Comparison of ENCODE assay signal across 23 cellular contexts in genomic region chr2:171459498-171459897, GRCh38. TPM values are rescaled to one million over a fixed set of nuclear protein-coding genes. Genes with fewer than 3 reads are reported as not detected.
DNase-seq lines count a peak whose midpoint lies in the region; ATAC-seq, FAIRE-seq and TF ChIP-seq lines count a peak whose summit lies in the region.
"Had no signal": no experiment of that assay in that cellular context is flagged by ENCODE, and none has a peak within 500 bp of the region (broad histone marks: within the 10 kb centered on the region; RNA-seq: fewer than 3 reads in every experiment).

No MANE protein-coding gene starts in this region.

- in situ Hi-C loops in GM12878 (cut with MboI): no loop called here

- H3K36me3 Mint-ChIP-seq in Calu3 (ENCODE audit: insufficient read depth, unreplicated experiment): no peaks in the 10 kb centered on the region

- H3K4me3 Mint-ChIP-seq in Calu3 (ENCODE audit: low read depth, unreplicated experiment): no peak overlapping the region
- H3K4me3 Mint-ChIP-seq: CD4-positive, alpha-beta T cell; HFFc6; IgD-negative memory B cell had no signal

- H3K4me3 ChIP-seq in HEK293 (ENCODE audit: low read depth, low read length): no peak overlapping the region
- H3K4me3 ChIP-seq in GM12878: no peak overlapping the region
- no peak overlapping the region for H3K4me3 ChIP-seq in small intestine (ENCODE audit: low read depth in 1 of 2, low read length in 2 of 2)
- H3K4me3 ChIP-seq: A549, GM23248 had no signal

- no peaks in the 10 kb centered on the region for H3K9me3 ChIP-seq in HEK293 (ENCODE audit: control insufficient read depth, insufficient read depth, low read depth, low read length)
- H3K9me3 ChIP-seq in GM12878 (replicated peaks; ENCODE audit: control insufficient read depth, insufficient read depth, low read length): peaks cover 5% of the 10 kb centered on the region; the same call in 2 of the 3 replicates
- H3K9me3 ChIP-seq in small intestine (ENCODE audit: control insufficient read depth, low read depth): no peaks in the 10 kb centered on the region

- SMC1A ChIA-PET in GM12878 (lab: Charles Lee; ENCODE audit: uncharacterized antibody, unreplicated experiment): interaction anchor here (0.7 to 1.2 kb wide), 6 partner anchors 10 to 1392 kb away, joined by 3 to 4 read pairs (median 3); no protein-coding TSS in a partner anchor

- no peak for TF ChIP-seq RAD21 in GM12878 (IDR thresholded peaks at IDR 0.05; ENCODE audit: insufficient read depth, low read depth, low read length)

- no peaks in the 10 kb centered on the region; the same call in none of the 2 replicates for H3K79me2 ChIP-seq in GM12878 (ENCODE audit: control insufficient read depth, insufficient read depth, low read length)

- no peak overlapping the region for H2AFZ ChIP-seq in GM12878 (ENCODE audit: control insufficient read depth, low read depth, low read length)
- H2AFZ ChIP-seq: GM23248 had no signal

- peaks cover 3% of the 10 kb centered on the region for H3K9me3 Mint-ChIP-seq in Calu3 (ENCODE audit: low read depth, unreplicated experiment)
- H3K9me3 Mint-ChIP-seq: CD4-positive, alpha-beta T cell had no signal

- no TSS peak for BruUV-seq in GM12878 (replicated peaks; lab: Mats Ljungman, UMichigan)
- BruUV-seq in Calu3 (replicated peaks; lab: Mats Ljungman, UMichigan): no TSS peak

- H3K27me3 ChIP-seq in GM12878 (replicated peaks in 1 of 2; ENCODE audit: control insufficient read depth in 2 of 2, insufficient read depth in 2 of 2, low read length in 1 of 2): no peaks in the 10 kb centered on the region
- H3K27me3 ChIP-seq in small intestine (ENCODE audit: control insufficient read depth in 2 of 2, insufficient read depth in 2 of 2, low read length in 2 of 2): no peaks in the 10 kb centered on the region

- intact Hi-C loops in GM12878 (cut with micrococcal nuclease; ENCODE audit: unreplicated experiment) (no loop called here), Calu3 (cut with micrococcal nuclease; ENCODE audit: unreplicated experiment) (no loop called here)

- no peaks in the 10 kb centered on the region for H4K20me1 ChIP-seq in GM12878 (ENCODE audit: control insufficient read depth, insufficient read depth)

- CTCF ChIA-PET in HEK293 (lab: Yijun Ruan, JAX) (no interaction called here), GM12878 (lab: Yijun Ruan, JAX) (interaction anchor here (0.7 kb wide), 1 partner anchor 251 kb away, joined by 3 read pairs; no protein-coding TSS in a partner anchor), Calu3 (lab: Charles Lee) (interaction anchor here (0.7 kb wide), 1 partner anchor 510 kb away, joined by 4 read pairs; no protein-coding TSS in a partner anchor)

- RAD21 ChIA-PET in GM12878 (lab: Charles Lee; ENCODE audit: unreplicated experiment): no interaction called here

- H3K4me1 ChIP-seq in HEK293 (ENCODE audit: control insufficient read depth, insufficient read depth, low read length) (no peaks in the 10 kb centered on the region), GM12878 (ENCODE audit: control insufficient read depth, insufficient read depth, low read length) (no peaks in the 10 kb centered on the region), small intestine (ENCODE audit: control insufficient read depth in 2 of 2, insufficient read depth in 1 of 2, low read depth in 1 of 2, low read length in 1 of 2) (no peaks in the 10 kb centered on the region)
- H3K4me1 ChIP-seq: A549, Caco-2 had no signal

- no peak overlapping the region for H3K27ac Mint-ChIP-seq in Calu3 (ENCODE audit: unreplicated experiment)
- H3K27ac Mint-ChIP-seq: CD4-positive, alpha-beta T cell; HFFc6; IgD-negative memory B cell had no signal

- no peak overlapping the region for H3K9ac ChIP-seq in GM12878 (ENCODE audit: control insufficient read depth, insufficient read depth, low read length)
- H3K9ac ChIP-seq: GM23248 had no signal

- no peak for TF ChIP-seq EP300 in GM12878 (IDR thresholded peaks at IDR 0.05; ENCODE audit: borderline replicate concordance in 1 of 2, control insufficient read depth in 1 of 2, low read depth in 2 of 2, low read length in 2 of 2)

- FAIRE-seq in GM12878 (lab: Jason Lieb, UNC) (no peak), islet of Langerhans (lab: Jason Lieb, UNC) (peak; percentile 91), small intestine (lab: Jason Lieb, UNC) (peak; percentile 36)
- FAIRE-seq: A549, GM12891, GM19239, H54, HTR-8/SVneo had no signal

- ATAC-seq in GM12878: no peak
- ATAC-seq: A549 had no signal

- H3K36me3 ChIP-seq in HEK293 (ENCODE audit: control insufficient read depth in 2 of 2, insufficient read depth in 1 of 2, low read length in 2 of 2): peaks cover 29 to 49% of the 10 kb centered on the region in 2 experiments
- peaks cover 2 to 23% of the 10 kb centered on the region in 2 experiments for H3K36me3 ChIP-seq in GM12878 (ENCODE audit: control insufficient read depth in 2 of 2, insufficient read depth in 2 of 2, low read length in 1 of 2)
- H3K36me3 ChIP-seq in small intestine (ENCODE audit: control insufficient read depth in 2 of 2, insufficient read depth in 2 of 2, low read length in 2 of 2): peaks cover 3 to 4% of the 10 kb centered on the region in 2 donors

- no peaks in the 10 kb centered on the region for H3K27me3 Mint-ChIP-seq in Calu3 (ENCODE audit: unreplicated experiment)
- H3K27me3 Mint-ChIP-seq: CD4-positive, alpha-beta T cell; IgD-negative memory B cell had no signal

- H3K4me2 ChIP-seq in GM12878 (ENCODE audit: control insufficient read depth, insufficient read depth): no peak overlapping the region
- H3K4me2 ChIP-seq: A549 had no signal

- no peak overlapping the region for H3K27ac ChIP-seq in HEK293 (ENCODE audit: extremely low read depth, low read depth, low read length)
- H3K27ac ChIP-seq in GM12878 (ENCODE audit: control insufficient read depth, insufficient read depth): no peak overlapping the region
- no peak overlapping the region for H3K27ac ChIP-seq in small intestine (ENCODE audit: low read depth in 1 of 2, low read length in 1 of 2)
- H3K27ac ChIP-seq: A549, C4-2B, GM23248 had no signal

- POLR2A ChIA-PET in HEK293 (lab: Yijun Ruan, JAX): no interaction called here
- POLR2A ChIA-PET in GM12878 (lab: Charles Lee): interaction anchor here (1.0 kb wide), 1 partner anchor 69 kb away, joined by 3 read pairs; no protein-coding TSS in a partner anchor

- TF ChIP-seq POLR2A in GM12878 (IDR thresholded peaks at IDR 0.05; ENCODE audit: low read depth, low read length): no peak

- no peaks in the 10 kb centered on the region for H3K4me1 Mint-ChIP-seq in Calu3 (ENCODE audit: low read depth, unreplicated experiment)
- H3K4me1 Mint-ChIP-seq: IgD-negative memory B cell had no signal

- no peak for TF ChIP-seq CTCF in HEK293 (tag by site-specific recombination; IDR thresholded peaks at IDR 0.05)
- TF ChIP-seq CTCF in GM12878 (IDR thresholded peaks at IDR 0.05 in 2 of 3, conservative IDR thresholded peaks at IDR 0.05 in 1 of 3; ENCODE audit: control insufficient read depth in 2 of 3, extremely low read depth in 1 of 3, insufficient read depth in 1 of 3, low read depth in 3 of 3, low read length in 3 of 3): no peak
- no peak for TF ChIP-seq CTCF in Calu3 (IDR thresholded peaks at IDR 0.05; ENCODE audit: unreplicated experiment)

- DNase-seq in GM12878 (ENCODE audit: low read depth, low spot score): no peak
- DNase-seq in small intestine: no peak
- no peak for DNase-seq in NOMO-1 treated with DMSO at 0.1 percent for 48 hours (lab: John Stamatoyannopoulos, UW; ENCODE audit: unreplicated experiment)
- no peak for DNase-seq in Calu3
- no peak for DNase-seq in GOT3 (lab: John Stamatoyannopoulos, UW)
- DNase-seq: AML-193; Caco-2; CD4-positive, alpha-beta T cell; DMS153; DMS79; GM23248; HCEC 1CT; HFFc6; KG1 had no signal

TF ChIP-seq in GM12878, 131 proteins besides CTCF, POLR2A, EP300 and RAD21:
- TF ChIP-seq RBBP5 (conservative IDR thresholded peaks at IDR 0.05): no peak
- peak; percentile 71 for TF ChIP-seq ATF7 (IDR thresholded peaks at IDR 0.05; ENCODE audit: low read depth)

RNA-seq across cellular contexts. Expression of gene DCAF17, which starts 25.5 kb away (rescaled TPM):
- 94.6 and 99.0 TPM in 2 replicates for total RNA-seq in GM12878 (2013; cell fraction: nucleolus; rRNA removed)
- total RNA-seq in GM12878 (2014; rRNA removed) (28.6 and 30.6 TPM in 2 replicates), GM12878 (2014; rRNA removed; fragmentation: Illumina TruSeq; extraction: Trizol) (26.2 and 27.1 TPM in 2 replicates), GM12878 (2021) (23.4 and 24.9 TPM in 2 replicates), Calu3 (2022) (11.9 and 13.1 TPM in 2 replicates)
- 6.5 TPM for polyA plus RNA-seq in GM12878 (2011; ENCODE audit: low read depth)
- polyA plus RNA-seq in GM12878 (2011; rRNA removed) (32.9 and 43.0 TPM in 2 replicates), GM12878 (2014; fragmentation: Illumina TruSeq; extraction: Trizol) (26.7 and 31.8 TPM in 2 replicates), GM12878 (2014; fragmentation: Nextera tagmentation; extraction: Ambion mirVana) (1 to 10 TPM; 5.2 to 5.6 TPM), GM12878 (2014; rRNA removed) (15.3 and 16.4 TPM in 2 replicates), GM12878 (2016; fragmentation: Nextera tagmentation; extraction: Ambion mirVana) (10 to 100 TPM; 20.1 to 21.9 TPM), small intestine (1 to 10 TPM; 3.5 to 5.9 (median 5.6) TPM)
- 10.3 and 11.3 TPM in 2 replicates for polyA plus RNA-seq in GM12878 (2011; cell fraction: cytosol; rRNA removed)
- 35.0 and 38.9 TPM in 2 replicates for polyA plus RNA-seq in GM12878 (2011; cell fraction: nucleus; rRNA removed)
- polyA plus RNA-seq in GM12878 (2012): 11.2 and 13.9 TPM in 2 replicates
- polyA minus RNA-seq in GM12878 (2011; rRNA and poly(A)+ RNA removed): 26.2 and 44.1 TPM in 2 replicates
- 13.6 and 16.9 TPM in 2 replicates for polyA minus RNA-seq in GM12878 (2011; cell fraction: cytosol; rRNA and poly(A)+ RNA removed)
- 21.5 and 34.2 TPM in 2 replicates for polyA minus RNA-seq in GM12878 (2011; cell fraction: nucleus; rRNA and poly(A)+ RNA removed)

RNA-seq across cellular contexts. Expression of gene METTL8, which starts 25.7 kb away (rescaled TPM):
- 116 and 122 TPM in 2 replicates for total RNA-seq in GM12878 (2013; cell fraction: nucleolus; rRNA removed)
- total RNA-seq in GM12878 (2014; rRNA removed): 31.3 and 35.7 TPM in 2 replicates
- 52.6 and 53.2 TPM in 2 replicates for total RNA-seq in GM12878 (2014; rRNA removed; fragmentation: Illumina TruSeq; extraction: Trizol)
- total RNA-seq in GM12878 (2021): 49.3 and 49.8 TPM in 2 replicates
- 15.4 TPM for polyA plus RNA-seq in GM12878 (2011; ENCODE audit: low read depth)
- 62.3 and 101 TPM in 2 replicates for polyA plus RNA-seq in GM12878 (2011; rRNA removed)
- 15.3 and 19.1 TPM in 2 replicates for polyA plus RNA-seq in GM12878 (2011; cell fraction: cytosol; rRNA removed)
- 15.9 and 21.8 TPM in 2 replicates for polyA plus RNA-seq in GM12878 (2011; cell fraction: nucleus; rRNA removed)
- polyA plus RNA-seq in GM12878 (2012): 27.1 and 47.0 TPM in 2 replicates
- polyA plus RNA-seq in GM12878 (2014; fragmentation: Illumina TruSeq; extraction: Trizol): 56.2 and 65.7 TPM in 2 replicates
- 10 to 100 TPM; 34.9 to 42.5 TPM for polyA plus RNA-seq in GM12878 (2014; fragmentation: Nextera tagmentation; extraction: Ambion mirVana)
- 30.3 and 30.8 TPM in 2 replicates for polyA plus RNA-seq in GM12878 (2014; rRNA removed)
- polyA plus RNA-seq in GM12878 (2016; fragmentation: Nextera tagmentation; extraction: Ambion mirVana): 10 to 100 TPM; 94.4 to 96.3 TPM
- polyA minus RNA-seq in GM12878 (2011; rRNA and poly(A)+ RNA removed): 26.0 and 42.8 TPM in 2 replicates
- 14.0 and 21.0 TPM in 2 replicates for polyA minus RNA-seq in GM12878 (2011; cell fraction: cytosol; rRNA and poly(A)+ RNA removed)
- polyA minus RNA-seq in GM12878 (2011; cell fraction: nucleus; rRNA and poly(A)+ RNA removed): 15.1 and 26.8 TPM in 2 replicates
- 1 to 10 TPM; 2.2 to 8.5 (median 6.2) TPM for polyA plus RNA-seq in small intestine
- 21.6 and 22.4 TPM in 2 replicates for total RNA-seq in Calu3 (2022)

Comparison
In these comparisons a context has a peak if more than half of its experiments do, and no peak if none do; other contexts are left out.
1. Of the 9 proteins assayed by ChIP-seq in both HEK293 and GM12878: peak only in HEK293: ATF2; only in GM12878: none; in both: none; in neither: 8.